In genomic region chr12:124884587-124885438, GRCh38 we compare ENCODE assay signal across 9 cellular contexts. TPM values are rescaled to one million over a fixed set of nuclear protein-coding genes. Genes with fewer than 3 reads are reported as not detected.
DNase-seq lines count a peak whose midpoint lies in the region; ATAC-seq, FAIRE-seq and TF ChIP-seq lines count a peak whose summit lies in the region.
"Had no signal": no experiment of that assay in that cellular context is flagged by ENCODE, and none has a peak within 500 bp of the region (broad histone marks: within the 10 kb centered on the region; RNA-seq: fewer than 3 reads in every experiment).

No MANE protein-coding gene starts in this region.

- intact Hi-C loops in prostate gland (cut with DNase I) (no loop called here), kidney (cut with DNase I) (no loop called here)

- no peak for FAIRE-seq in kidney (lab: Jason Lieb, UNC)

- H3K4me1 ChIP-seq in prostate gland (replicated peaks): no peaks in the 10 kb centered on the region
- peaks cover 2 to 5% of the 10 kb centered on the region in 2 donors for H3K4me1 ChIP-seq in kidney (ENCODE audit: control insufficient read depth in 1 of 2, insufficient read depth in 1 of 2, low read depth in 1 of 2, low read length in 2 of 2)

- H3K27me3 ChIP-seq in prostate gland (replicated peaks; ENCODE audit: insufficient read depth): no peaks in the 10 kb centered on the region

- no peak for TF ChIP-seq POLR2A in prostate gland (IDR thresholded peaks at IDR 0.05)

- no peak overlapping the region for H3K9ac ChIP-seq in kidney (ENCODE audit: low read length in 2 of 2)

- no peaks in the 10 kb centered on the region for H3K36me3 Mint-ChIP-seq in naive B cell

- no peak for TF ChIP-seq CTCF in prostate gland (IDR thresholded peaks at IDR 0.05)
- TF ChIP-seq CTCF in kidney (IDR thresholded peaks at IDR 0.05; ENCODE audit: borderline replicate concordance, extremely low read depth, insufficient read depth): no peak

- DNase-seq in DMS 273 (lab: John Stamatoyannopoulos, UW; ENCODE audit: unreplicated experiment) (peak; percentile 62), DMS 273 treated with DMSO at 0.1 percent for 48 hours (lab: John Stamatoyannopoulos, UW) (no peak), NCI-H2171 treated with DMSO at 0.1 percent for 48 hours (lab: John Stamatoyannopoulos, UW) (peak; percentile 85), naive B cell (peak; percentile 74), prostate gland (ENCODE audit: low spot score) (no peak), kidney (no peak)
- no peak for DNase-seq in activated T-cell treated with anti-CD3 and anti-CD28 coated beads, Interleukin-2, amount 50 U/mL, for 48 hours

- no peaks in the 10 kb centered on the region for H3K9me3 ChIP-seq in prostate gland
- H3K9me3 ChIP-seq in kidney (ENCODE audit: control insufficient read depth in 1 of 2, low read length in 2 of 2): no peaks in the 10 kb centered on the region

- H3K4me3 ChIP-seq in prostate gland (no peak overlapping the region), kidney (ENCODE audit: low read length in 2 of 2) (no peak overlapping the region)

- H3K27me3 Mint-ChIP-seq in naive B cell: no peaks in the 10 kb centered on the region

- peak overlapping the region; percentile 82 to 92 (median 91) for H3K27ac Mint-ChIP-seq in naive B cell

- no peaks in the 10 kb centered on the region for H3K36me3 ChIP-seq in prostate gland
- H3K36me3 ChIP-seq in kidney (ENCODE audit: control insufficient read depth in 1 of 2, insufficient read depth in 2 of 2, low read length in 2 of 2): no peaks in the 10 kb centered on the region

- H3K4me1 Mint-ChIP-seq in naive B cell: peaks cover 48 to 64% (median 56%) of the 10 kb centered on the region in 3 donors

- H3K4me3 Mint-ChIP-seq in naive B cell: peak overlapping the region; percentile 35 to 90 (median 83)

- ATAC-seq in HG02678 (IDR thresholded peaks at IDR 0.05; ENCODE audit: unreplicated experiment): peak; percentile 93
- peak; percentile 96 to 97 for ATAC-seq in naive B cell (ENCODE audit: low read depth in 2 of 2)

- H3K27ac ChIP-seq in prostate gland (no peak overlapping the region), kidney (ENCODE audit: low read depth in 2 of 2, low read length in 2 of 2) (no peak overlapping the region)
- H3K27ac ChIP-seq: 22Rv1 had no signal

- no peaks in the 10 kb centered on the region for H3K9me3 Mint-ChIP-seq in naive B cell

- 54% methylated on average over 15 of the region's 15 CpGs for WGBS in prostate gland

RNA-seq across cellular contexts. Expression of gene SCARB1, which starts 21.1 kb away (rescaled TPM):
- polyA plus RNA-seq in naive B cell (ENCODE audit: low read depth in 6 of 6) (10 to 100 TPM in 4 of 6 donors, 1 to 10 TPM in 2; 4.1 to 20.8 (median 12.1) TPM), kidney (ENCODE audit: insufficient read depth, low read depth, low replicate concordance) (12.3 TPM)
- total RNA-seq in prostate gland (10 to 100 TPM; 28.0 to 44.4 TPM), kidney (13.2 TPM)

RNA-seq across cellular contexts. Expression of gene UBC, which starts 29.6 kb away (rescaled TPM):
- 1,000 to 10,000 TPM in 5 of 6 donors, 100 to 1,000 TPM in 1; 741 to 1,939 (median 1,380) TPM for polyA plus RNA-seq in naive B cell (ENCODE audit: low read depth in 6 of 6)
- total RNA-seq in prostate gland: 1,000 to 10,000 TPM in 1 of 2 donors, 100 to 1,000 TPM in 1; 854 to 1,154 TPM
- 1,132 TPM for total RNA-seq in kidney
- 952 TPM for polyA plus RNA-seq in kidney (ENCODE audit: insufficient read depth, low read depth, low replicate concordance)

Comparison
In these comparisons a context has a peak if more than half of its experiments do, and no peak if none do; other contexts are left out.
1. DNase-seq: peak in DMS 273 (single experiment), NCI-H2171 treated with DMSO at 0.1 percent for 48 hours (single experiment) and naive B cell (single experiment); none in DMS 273 treated with DMSO at 0.1 percent for 48 hours (single experiment), prostate gland (single experiment), kidney (single experiment) and activated T-cell treated with anti-CD3 and anti-CD28 coated beads, Interleukin-2, amount 50 U/mL, for 48 hours (0 of 2).